Comparison of ENCODE assay signal across 20 cellular contexts in the genomic region with DNA sequence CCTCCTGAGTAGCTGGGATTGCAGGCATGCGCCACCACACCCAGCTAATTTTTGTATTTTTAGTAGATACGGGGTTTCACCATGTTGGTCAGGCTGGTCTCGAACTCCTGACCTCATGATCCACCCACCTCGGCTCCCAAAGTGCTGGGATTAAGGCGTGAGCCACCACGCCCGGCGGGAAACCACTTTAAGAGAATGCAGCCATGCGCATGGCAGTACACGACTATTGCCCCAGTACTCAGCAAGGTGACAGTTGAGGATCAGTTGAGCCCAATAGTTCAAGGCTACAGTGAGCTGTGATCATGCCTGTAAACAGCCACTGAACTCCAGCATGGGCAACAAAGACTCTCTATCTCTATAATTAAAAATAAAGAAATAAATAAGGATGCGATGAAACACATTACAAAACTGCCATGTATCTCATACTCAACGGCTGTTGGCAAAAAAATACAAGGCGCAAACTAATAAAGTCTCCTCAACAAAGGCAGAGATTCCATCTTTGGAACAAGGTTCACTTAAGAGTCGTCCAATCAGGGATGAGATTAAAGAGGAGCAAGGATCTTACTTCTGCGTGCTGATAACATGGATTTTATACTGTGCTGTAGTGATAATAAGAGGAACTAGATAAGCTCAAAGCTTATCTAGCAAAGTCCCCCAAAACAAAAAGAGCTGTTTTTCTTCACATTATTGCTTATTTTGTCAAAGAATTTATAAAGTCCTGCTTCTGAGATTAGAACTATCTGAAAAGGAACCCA. TPM values are rescaled to one million over a fixed set of nuclear protein-coding genes. Genes with fewer than 3 reads are reported as not detected.
DNase-seq lines count a peak whose midpoint lies in the region; ATAC-seq, FAIRE-seq and TF ChIP-seq lines count a peak whose summit lies in the region.
"Had no signal": no experiment of that assay in that cellular context is flagged by ENCODE, and none has a peak within 500 bp of the region (broad histone marks: within the 10 kb centered on the region; RNA-seq: fewer than 3 reads in every experiment).

No MANE protein-coding gene starts in this region.

- H3K23me2 ChIP-seq in H1 (ENCODE audit: low read depth, low read length) = 0 out of 2 replicates have a peak, but pooled peaks cover 2% of the 10 kb centered on the region

- no peak overlapping the region for H2BK15ac ChIP-seq in H1 (ENCODE audit: low read length)

- 96% methylated on average over 15 of the region's 15 CpGs; no CpG with 5 or more reads in 1 of the 2 experiments for WGBS in H1 (ENCODE audit: extremely low coverage in 1 of 2, insufficient coverage in 1 of 2, insufficient read length in 1 of 2, insufficient replicate concordance in 2 of 2, low coverage in 1 of 2, low lambda C conversion rate in 2 of 2, missing lambda C conversion rate in 1 of 2), 2 experiments

- no peak for TF ChIP-seq POLR2A in H1 (IDR thresholded peaks at IDR 0.05; ENCODE audit: control extremely low read depth in 1 of 2, low read depth in 2 of 2, low read length in 2 of 2)

- H2BK120ac ChIP-seq in H1 (replicated peaks; ENCODE audit: low read depth, low read length) = no peak overlapping the region

- no peak overlapping the region for H3K18ac ChIP-seq in H1 (ENCODE audit: extremely low read depth, low read length)

- H4K8ac ChIP-seq in H1 (ENCODE audit: extremely low read depth, insufficient read depth, low read length) = no peak overlapping the region

- H3K4me3 Mint-ChIP-seq in CD4-positive, alpha-beta memory T cell = no peak overlapping the region
- no peak overlapping the region for H3K4me3 Mint-ChIP-seq in IgD-negative memory B cell
- peak overlapping the region in 1 of 10 donors; percentile 36 for H3K4me3 Mint-ChIP-seq in naive thymus-derived CD8-positive, alpha-beta T cell
- H3K4me3 Mint-ChIP-seq: CD4-positive, CD25-positive, alpha-beta regulatory T cell had no signal

- no peaks in the 10 kb centered on the region for H3K27me3 ChIP-seq in CD4-positive, alpha-beta memory T cell (ENCODE audit: insufficient read depth, low read length)
- H3K27me3 ChIP-seq in H1 (replicated peaks in 1 of 4; ENCODE audit: control insufficient read depth in 3 of 4, extremely low read depth in 1 of 4, insufficient read depth in 3 of 4, low read length in 3 of 4) = no peaks in the 10 kb centered on the region

- H3K9me3 ChIP-seq in CD4-positive, alpha-beta memory T cell (ENCODE audit: control insufficient read depth in 1 of 2, low read length in 2 of 2) = no peaks in the 10 kb centered on the region
- no peaks in the 10 kb centered on the region for H3K9me3 ChIP-seq in H1 (ENCODE audit: insufficient read depth in 2 of 2, low read depth in 1 of 2, low read length in 1 of 2)
- H3K9me3 ChIP-seq: HAP-1 had no signal

- H2BK20ac ChIP-seq in H1 (ENCODE audit: low read length) = no peak overlapping the region

- peaks cover 16% of the 10 kb centered on the region for H3K36me3 ChIP-seq in CD4-positive, alpha-beta memory T cell (ENCODE audit: insufficient read depth, low read length)
- H3K36me3 ChIP-seq in H1 (ENCODE audit: control insufficient read depth in 2 of 4, insufficient read depth in 4 of 4, low read length in 3 of 4) = peaks cover 2 to 10% (median 5%) of the 10 kb centered on the region in 4 experiments; a peak in 6 of 8 replicates

- no peak overlapping the region for H2BK12ac ChIP-seq in H1 (ENCODE audit: low read depth, low read length)

- H3K4me2 ChIP-seq in H1 (ENCODE audit: insufficient read depth in 1 of 2, low read depth in 2 of 2, low read length in 2 of 2) = no peak overlapping the region

- H3K4me1 Mint-ChIP-seq in CD4-positive, alpha-beta memory T cell = peaks cover 7 to 19% (median 16%) of the 10 kb centered on the region in 4 donors
- H3K4me1 Mint-ChIP-seq in IgD-negative memory B cell = peaks cover 14 to 18% (median 14%) of the 10 kb centered on the region in 3 donors
- H3K4me1 Mint-ChIP-seq in naive thymus-derived CD8-positive, alpha-beta T cell = peaks cover 8 to 21% (median 13%) of the 10 kb centered on the region in 4 donors

- peaks cover 0 to 3% (median 0%) of the 10 kb centered on the region in 8 donors for H3K9me3 Mint-ChIP-seq in CD4-positive, alpha-beta memory T cell
- H3K9me3 Mint-ChIP-seq in IgD-negative memory B cell = no peaks in the 10 kb centered on the region
- no peaks in the 10 kb centered on the region for H3K9me3 Mint-ChIP-seq in naive thymus-derived CD8-positive, alpha-beta T cell
- H3K9me3 Mint-ChIP-seq: CD4-positive, CD25-positive, alpha-beta regulatory T cell had no signal

- POLR2A ChIA-PET in CD4-positive, alpha-beta memory T cell (lab: Charles Lee; ENCODE audit: partially characterized antibody) = interaction anchor here (1.0 kb wide), 1 partner anchor 51 kb away, joined by 3 read pairs; a partner anchor contains a TSS
- POLR2A ChIA-PET in H1 (lab: Charles Lee; ENCODE audit: partially characterized antibody) = interaction anchor here (1.6 kb wide), 1 partner anchor 11 kb away, joined by 3 read pairs; no protein-coding TSS in a partner anchor
- POLR2A ChIA-PET in naive thymus-derived CD8-positive, alpha-beta T cell (lab: Charles Lee) = no interaction called here

- H3K9ac ChIP-seq in H1 (replicated peaks in 1 of 4; ENCODE audit: extremely low read depth in 1 of 4, low read depth in 3 of 4, low read length in 3 of 4) = no peak overlapping the region
- H3K9ac ChIP-seq: GM23248 had no signal

- peak overlapping the region; percentile 4 to 75 (median 56) for H3K27ac Mint-ChIP-seq in CD4-positive, alpha-beta memory T cell
- peak overlapping the region in 2 of 3 donors; percentile 32 to 73 for H3K27ac Mint-ChIP-seq in IgD-negative memory B cell
- H3K27ac Mint-ChIP-seq in naive thymus-derived CD8-positive, alpha-beta T cell = peak overlapping the region in 6 of 10 donors; percentile 1 to 55 (median 23)

- no peak for TF ChIP-seq RAD21 in H1 (IDR thresholded peaks at IDR 0.05 in 1 of 2, conservative IDR thresholded peaks at IDR 0.05 in 1 of 2; ENCODE audit: low read depth in 2 of 2, low read length in 2 of 2)

- no peak for ATAC-seq in naive thymus-derived CD8-positive, alpha-beta T cell
- no peak for ATAC-seq in HG02623 (IDR thresholded peaks at IDR 0.05; ENCODE audit: unreplicated experiment)
- ATAC-seq: PC-3 had no signal

- H4K5ac ChIP-seq in H1 (ENCODE audit: insufficient read length, low read depth, low read length) = no peak overlapping the region

- H3K79me2 ChIP-seq in H1 (ENCODE audit: control insufficient read depth in 1 of 2, insufficient read depth in 2 of 2, low read length in 2 of 2) = peaks cover 0 to 12% of the 10 kb centered on the region in 2 experiments; a peak in 2 of 4 replicates

- H3K23ac ChIP-seq in H1 (ENCODE audit: insufficient read length) = no peak overlapping the region

- no peak overlapping the region for H3K4me3 ChIP-seq in CD4-positive, alpha-beta memory T cell (ENCODE audit: low read length in 2 of 2)
- no peak overlapping the region for H3K4me3 ChIP-seq in H1 (ENCODE audit: extremely low read depth in 1 of 4, insufficient read depth in 2 of 4, low read depth in 3 of 4, low read length in 4 of 4)
- H3K4me3 ChIP-seq: GM23248, HAP-1 had no signal

- no peak for FAIRE-seq in H1 (lab: Jason Lieb, UNC)
- FAIRE-seq: GM12892 had no signal

- H2AFZ ChIP-seq in H1 (ENCODE audit: low read length) = no peak overlapping the region
- H2AFZ ChIP-seq: GM23248 had no signal

- CTCF ChIA-PET in CD4-positive, alpha-beta memory T cell (lab: Charles Lee; ENCODE audit: partially characterized antibody) = interaction anchor here (0.9 to 12.9 kb wide), 6 partner anchors 43 to 82 kb away, joined by 3 to 237 read pairs (median 4); a partner anchor contains a TSS
- CTCF ChIA-PET in H1 (lab: Charles Lee; ENCODE audit: partially characterized antibody) = interaction anchor here (1.1 to 5.4 kb wide), 4 partner anchors 10 to 80 kb away, joined by 3 to 23 read pairs (median 4); no protein-coding TSS in a partner anchor

- peaks cover 3 to 4% of the 10 kb centered on the region in 2 experiments for H4K20me1 ChIP-seq in H1 (replicated peaks in 1 of 2; ENCODE audit: control insufficient read depth in 1 of 2, insufficient read depth in 2 of 2, low read length in 2 of 2)

- H3K36me3 Mint-ChIP-seq in CD4-positive, alpha-beta memory T cell = peaks cover 21 to 39% of the 10 kb centered on the region in 2 donors
- H3K36me3 Mint-ChIP-seq in IgD-negative memory B cell = peaks cover 2% of the 10 kb centered on the region
- H3K36me3 Mint-ChIP-seq in naive thymus-derived CD8-positive, alpha-beta T cell = peaks cover 0 to 61% (median 0%) of the 10 kb centered on the region in 3 donors

- no peak overlapping the region for H3K27ac ChIP-seq in CD4-positive, alpha-beta memory T cell (ENCODE audit: low read depth, low read length)
- no peak overlapping the region for H3K27ac ChIP-seq in H1 (ENCODE audit: low read depth, low read length)
- H3K27ac ChIP-seq: GM23248 had no signal

- DNase-seq in CD4-positive, alpha-beta memory T cell = no peak
- no peak for DNase-seq in H1 (ENCODE audit: low read depth in 1 of 2, low spot score in 2 of 2)
- no peak for DNase-seq in naive thymus-derived CD8-positive, alpha-beta T cell
- DNase-seq in NCI-H1694 treated with DMSO at 0.1 percent for 48 hours (lab: John Stamatoyannopoulos, UW) = no peak
- no peak for DNase-seq in epidermal melanocyte (ENCODE audit: insufficient read length, low spot score)
- DNase-seq: CD4-positive, CD25-positive, alpha-beta regulatory T cell; DND-41; GM23248; Kasumi-1; NCI-H1417; NCI-H187; NCI-H446; NCI-H526; PC-3; RPMI8226; SHP77 had no signal

- H3K79me1 ChIP-seq in H1 (ENCODE audit: low read depth, low read length) = peaks cover 2% of the 10 kb centered on the region; the same call in 1 of the 2 replicates

- H2BK5ac ChIP-seq in H1 (ENCODE audit: low read depth, low read length) = no peak overlapping the region

- intact Hi-C loops in CD4-positive, alpha-beta memory T cell (cut with micrococcal nuclease) = no loop called here

- no peaks in the 10 kb centered on the region for H3K27me3 Mint-ChIP-seq in CD4-positive, alpha-beta memory T cell
- no peaks in the 10 kb centered on the region for H3K27me3 Mint-ChIP-seq in IgD-negative memory B cell
- H3K27me3 Mint-ChIP-seq in naive thymus-derived CD8-positive, alpha-beta T cell = no peaks in the 10 kb centered on the region
- H3K27me3 Mint-ChIP-seq: CD4-positive, CD25-positive, alpha-beta regulatory T cell had no signal

- no peak overlapping the region for H3K14ac ChIP-seq in H1 (ENCODE audit: insufficient read length)

- no peak overlapping the region for H2AK5ac ChIP-seq in H1 (ENCODE audit: low read depth, low read length)

- H3K4me1 ChIP-seq in CD4-positive, alpha-beta memory T cell (ENCODE audit: insufficient read depth, low read length) = no peaks in the 10 kb centered on the region
- peaks cover 0 to 6% (median 0%) of the 10 kb centered on the region in 4 experiments; a peak in 3 of 7 replicates for H3K4me1 ChIP-seq in H1 (replicated peaks in 1 of 4; ENCODE audit: control insufficient read depth in 3 of 4, insufficient read depth in 4 of 4, low read length in 3 of 4)
- H3K4me1 ChIP-seq: HAP-1 had no signal

- no peak for TF ChIP-seq EP300 in H1 (IDR thresholded peaks at IDR 0.05; ENCODE audit: borderline replicate concordance in 1 of 2, low read depth in 2 of 2, low read length in 2 of 2)

- no peak overlapping the region for H3K4ac ChIP-seq in H1 (replicated peaks; ENCODE audit: insufficient read length, low read depth, low read length)

- no peak overlapping the region for H4K91ac ChIP-seq in H1 (replicated peaks; ENCODE audit: insufficient read length, low read length)

- TF ChIP-seq CTCF in H1 (IDR thresholded peaks at IDR 0.05; ENCODE audit: control extremely low read depth in 1 of 3, insufficient read depth in 1 of 3, low read depth in 1 of 3, low read length in 3 of 3) = no peak

- no peak overlapping the region for H3K56ac ChIP-seq in H1 (replicated peaks; ENCODE audit: insufficient read length, low read depth, low read length)

RNA-seq across cellular contexts. Expression of a gene that starts 51.1 kb away (rescaled TPM):
- 10 to 100 TPM; 49.4 to 49.9 TPM for total RNA-seq in CD4-positive, alpha-beta memory T cell
- 10 to 100 TPM; 23.2 to 48.7 TPM for polyA plus RNA-seq in CD4-positive, alpha-beta memory T cell
- 32.4 TPM for polyA plus RNA-seq in IgD-negative memory B cell
- total RNA-seq in H1 (2021; fragmentation: NEBNext Ultra II Directional; extraction: Animal tissue kit (Norgen Biotek cat#: 25700)) = 107 and 111 TPM in 2 replicates
- polyA plus RNA-seq in H1 (2011; rRNA removed) = 37.5 and 41.4 TPM in 2 replicates
- polyA plus RNA-seq in H1 (2011; cell fraction: cytosol; rRNA removed) = 44.3 TPM
- polyA plus RNA-seq in H1 (2011; cell fraction: nucleus; rRNA removed) = 33.0 TPM
- polyA plus RNA-seq in H1 (2012, experiment 1 of 2) = 59.7 to 74.0 TPM (median 69.1 TPM) in 4 replicates
- polyA plus RNA-seq in H1 (2012, experiment 2 of 2) = 43.0 TPM
- polyA plus RNA-seq in H1 (2013, experiment 1 of 2) = 71.6 TPM
- polyA plus RNA-seq in H1 (2013, experiment 2 of 2) = 73.4 TPM
- polyA minus RNA-seq in H1 (2011; rRNA and poly(A)+ RNA removed) = 42.8 and 44.9 TPM in 2 replicates
- 44.7 TPM for polyA minus RNA-seq in H1 (2011; cell fraction: cytosol; rRNA and poly(A)+ RNA removed)
- polyA minus RNA-seq in H1 (2011; cell fraction: nucleus; rRNA and poly(A)+ RNA removed) = 35.6 TPM
- 10 to 100 TPM; 43.8 to 45.3 TPM for total RNA-seq in naive thymus-derived CD8-positive, alpha-beta T cell
- 10 to 100 TPM; 28.5 to 34.7 (median 30.2) TPM for polyA plus RNA-seq in naive thymus-derived CD8-positive, alpha-beta T cell
